ENCODE assay signal across 1 cellular context in the genomic region with DNA sequence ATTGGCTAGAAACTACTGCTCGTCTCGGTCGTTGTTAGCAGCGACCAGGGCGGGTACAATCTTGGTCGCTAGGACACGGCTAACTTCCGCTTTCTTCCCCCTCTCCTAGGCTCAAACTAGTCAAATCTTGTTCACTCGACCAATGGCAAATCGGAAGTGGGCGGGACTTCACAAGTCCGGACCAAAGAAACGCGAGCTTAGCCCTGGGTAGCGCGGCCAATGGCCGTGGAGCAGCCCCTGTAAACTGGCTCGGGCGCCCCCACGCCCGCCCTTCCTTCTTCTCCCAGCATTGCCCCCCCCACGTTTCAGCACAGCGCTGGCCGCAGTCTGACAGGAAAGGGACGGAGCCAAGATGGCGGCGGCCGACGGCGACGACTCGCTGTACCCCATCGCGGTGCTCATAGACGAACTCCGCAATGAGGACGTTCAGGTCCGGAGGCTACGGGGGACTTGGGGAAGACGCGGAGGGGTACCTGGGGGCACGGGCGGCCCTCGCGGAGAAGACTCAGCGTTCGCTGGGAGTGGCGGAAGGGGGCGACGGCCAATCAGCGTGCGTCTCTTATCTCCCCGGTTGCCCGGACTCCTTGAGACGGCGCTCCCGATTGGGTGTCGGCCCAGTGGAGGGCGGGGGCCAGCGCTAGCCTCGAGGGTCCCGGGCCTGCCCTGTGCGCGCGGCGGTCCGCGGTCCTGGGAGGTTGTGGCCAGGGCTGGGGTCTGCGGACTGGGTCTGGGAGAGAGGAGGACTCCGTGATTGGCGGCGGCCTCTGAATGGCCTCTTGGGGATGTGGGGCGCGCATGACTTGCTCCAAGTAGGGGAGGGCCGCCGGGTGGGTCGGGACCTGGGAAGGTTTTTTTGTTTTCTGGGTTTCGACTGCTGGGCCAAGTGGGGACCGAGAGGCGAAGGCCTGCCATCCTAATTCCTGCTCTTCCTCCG.
A peak's percentile ranks its signal among the peaks of the same experiment; 100 is the strongest.
TF ChIP-seq lines count a peak whose summit lies in the region.

A gene (plus strand): TSS at position 308 of the 934 bp plus-strand sequence. CDS start 45 bp downstream, at position 353.

TF ChIP-seq in HepG2, 621 proteins besides CTCF, POLR2A, EP300 and RAD21 (continued from another document and continues in another):
- TF ChIP-seq, protein P1, sequence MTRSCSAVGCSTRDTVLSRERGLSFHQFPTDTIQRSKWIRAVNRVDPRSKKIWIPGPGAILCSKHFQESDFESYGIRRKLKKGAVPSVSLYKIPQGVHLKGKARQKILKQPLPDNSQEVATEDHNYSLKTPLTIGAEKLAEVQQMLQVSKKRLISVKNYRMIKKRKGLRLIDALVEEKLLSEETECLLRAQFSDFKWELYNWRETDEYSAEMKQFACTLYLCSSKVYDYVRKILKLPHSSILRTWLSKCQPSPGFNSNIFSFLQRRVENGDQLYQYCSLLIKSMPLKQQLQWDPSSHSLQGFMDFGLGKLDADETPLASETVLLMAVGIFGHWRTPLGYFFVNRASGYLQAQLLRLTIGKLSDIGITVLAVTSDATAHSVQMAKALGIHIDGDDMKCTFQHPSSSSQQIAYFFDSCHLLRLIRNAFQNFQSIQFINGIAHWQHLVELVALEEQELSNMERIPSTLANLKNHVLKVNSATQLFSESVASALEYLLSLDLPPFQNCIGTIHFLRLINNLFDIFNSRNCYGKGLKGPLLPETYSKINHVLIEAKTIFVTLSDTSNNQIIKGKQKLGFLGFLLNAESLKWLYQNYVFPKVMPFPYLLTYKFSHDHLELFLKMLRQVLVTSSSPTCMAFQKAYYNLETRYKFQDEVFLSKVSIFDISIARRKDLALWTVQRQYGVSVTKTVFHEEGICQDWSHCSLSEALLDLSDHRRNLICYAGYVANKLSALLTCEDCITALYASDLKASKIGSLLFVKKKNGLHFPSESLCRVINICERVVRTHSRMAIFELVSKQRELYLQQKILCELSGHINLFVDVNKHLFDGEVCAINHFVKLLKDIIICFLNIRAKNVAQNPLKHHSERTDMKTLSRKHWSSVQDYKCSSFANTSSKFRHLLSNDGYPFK (CRISPR knock-in tag; IDR thresholded peaks at IDR 0.05; ENCODE audit: borderline replicate concordance): peak; percentile 81; the same call in 1 of the 2 replicates
- TF ChIP-seq ATF7-NPFF (CRISPR knock-in tag; IDR thresholded peaks at IDR 0.05; ENCODE audit: low read depth) (peak; percentile 79; the same call in 1 of the 2 replicates), NPAS2 (CRISPR knock-in tag; IDR thresholded peaks at IDR 0.05; ENCODE audit: borderline replicate concordance) (no peak), ZNF614 (CRISPR knock-in tag; IDR thresholded peaks at IDR 0.05; ENCODE audit: borderline replicate concordance) (0 out of 2 replicates have a peak, but pooled peaks have one; percentile 29), BCL6 (CRISPR knock-in tag; IDR thresholded peaks at IDR 0.05) (0 out of 2 replicates have a peak, but pooled peaks have one; percentile 8), ZBTB8A (CRISPR knock-in tag; IDR thresholded peaks at IDR 0.05; ENCODE audit: borderline replicate concordance, low read depth) (peak; percentile 74; the same call in 1 of the 2 replicates), SMAD1 (CRISPR knock-in tag; IDR thresholded peaks at IDR 0.05; ENCODE audit: borderline replicate concordance, low read depth) (peak; percentile 45; the same call in 1 of the 2 replicates), ZNF563 (CRISPR knock-in tag; IDR thresholded peaks at IDR 0.05) (peak; percentile 73), ARNT (IDR thresholded peaks at IDR 0.05) (no peak), TBP (CRISPR knock-in tag; IDR thresholded peaks at IDR 0.05) (no peak), KDM5B (CRISPR knock-in tag; IDR thresholded peaks at IDR 0.05; ENCODE audit: borderline replicate concordance) (peak; percentile 84; the same call in 1 of the 2 replicates), BRCA1 (CRISPR knock-in tag; IDR thresholded peaks at IDR 0.05) (no peak), PCBP2 (optimal IDR thresholded peaks at IDR 0.05; ENCODE audit: low read depth, low read length, poor library complexity, severe bottlenecking) (no peak), ZNF775 (CRISPR knock-in tag; IDR thresholded peaks at IDR 0.05; ENCODE audit: borderline replicate concordance) (no peak; the same call in 1 of the 2 replicates), GLI4 (CRISPR knock-in tag; IDR thresholded peaks at IDR 0.05; ENCODE audit: borderline replicate concordance) (peak; percentile 71; the same call in 1 of the 2 replicates), RARG (CRISPR knock-in tag; IDR thresholded peaks at IDR 0.05; ENCODE audit: low read depth) (no peak), ZNF616 (CRISPR knock-in tag; IDR thresholded peaks at IDR 0.05; ENCODE audit: low read depth) (peak; percentile 75; the same call in 1 of the 2 replicates), PITX1 (CRISPR knock-in tag; IDR thresholded peaks at IDR 0.05) (no peak), NFE2 (CRISPR knock-in tag; IDR thresholded peaks at IDR 0.05) (no peak), TCF12 (IDR thresholded peaks at IDR 0.05) (no peak), TCF12 (CRISPR knock-in tag; IDR thresholded peaks at IDR 0.05) (0 out of 2 replicates have a peak, but pooled peaks have one; percentile 66), JUN (CRISPR knock-in tag; IDR thresholded peaks at IDR 0.05) (0 out of 2 replicates have a peak, but pooled peaks have one; percentile 46), NR2C2 (CRISPR knock-in tag; IDR thresholded peaks at IDR 0.05; ENCODE audit: borderline replicate concordance) (peak; percentile 71), ZNF660 (CRISPR knock-in tag; IDR thresholded peaks at IDR 0.05; ENCODE audit: borderline replicate concordance, low read depth) (no peak), MIER3 (CRISPR knock-in tag; IDR thresholded peaks at IDR 0.05; ENCODE audit: borderline replicate concordance) (no peak), MLLT10 (CRISPR knock-in tag; IDR thresholded peaks at IDR 0.05) (no peak), ZFY (CRISPR knock-in tag; IDR thresholded peaks at IDR 0.05) (peak; percentile 77), NR1H2 (CRISPR knock-in tag; IDR thresholded peaks at IDR 0.05; ENCODE audit: borderline replicate concordance, low read depth) (no peak; the same call in 1 of the 2 replicates), ELF3 (CRISPR knock-in tag; IDR thresholded peaks at IDR 0.05) (peak; percentile 21; the same call in 1 of the 2 replicates), RBM22 (optimal IDR thresholded peaks at IDR 0.05; ENCODE audit: low read length) (peak; percentile 98), ZNF17 (CRISPR knock-in tag; IDR thresholded peaks at IDR 0.05) (no peak), ZNF598 (CRISPR knock-in tag; IDR thresholded peaks at IDR 0.05; ENCODE audit: borderline replicate concordance) (peak; percentile 23; the same call in 1 of the 2 replicates), NAIF1 (CRISPR knock-in tag; IDR thresholded peaks at IDR 0.05; ENCODE audit: borderline replicate concordance) (no peak), HCFC1 (IDR thresholded peaks at IDR 0.05; ENCODE audit: low read depth, low read length) (no peak; the same call in 1 of the 2 replicates), SCMH1 (CRISPR knock-in tag; IDR thresholded peaks at IDR 0.05; ENCODE audit: borderline replicate concordance) (no peak), ZC3H4 (CRISPR knock-in tag; IDR thresholded peaks at IDR 0.05; ENCODE audit: borderline replicate concordance) (no peak), KDM5A (IDR thresholded peaks at IDR 0.05; ENCODE audit: borderline replicate concordance, low read length) (peak; percentile 32; the same call in 1 of the 2 replicates)
- TF ChIP-seq, protein P2, sequence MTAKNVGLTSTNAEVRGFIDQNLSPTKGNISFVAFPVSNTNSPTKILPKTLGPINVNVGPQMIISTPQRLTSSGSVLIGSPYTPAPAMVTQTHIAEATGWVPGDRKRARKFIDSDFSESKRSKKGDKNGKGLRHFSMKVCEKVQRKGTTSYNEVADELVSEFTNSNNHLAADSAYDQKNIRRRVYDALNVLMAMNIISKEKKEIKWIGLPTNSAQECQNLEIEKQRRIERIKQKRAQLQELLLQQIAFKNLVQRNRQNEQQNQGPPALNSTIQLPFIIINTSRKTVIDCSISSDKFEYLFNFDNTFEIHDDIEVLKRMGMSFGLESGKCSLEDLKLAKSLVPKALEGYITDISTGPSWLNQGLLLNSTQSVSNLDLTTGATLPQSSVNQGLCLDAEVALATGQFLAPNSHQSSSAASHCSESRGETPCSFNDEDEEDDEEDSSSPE (CRISPR knock-in tag; IDR thresholded peaks at IDR 0.05): no peak
- TF ChIP-seq, protein P3, sequence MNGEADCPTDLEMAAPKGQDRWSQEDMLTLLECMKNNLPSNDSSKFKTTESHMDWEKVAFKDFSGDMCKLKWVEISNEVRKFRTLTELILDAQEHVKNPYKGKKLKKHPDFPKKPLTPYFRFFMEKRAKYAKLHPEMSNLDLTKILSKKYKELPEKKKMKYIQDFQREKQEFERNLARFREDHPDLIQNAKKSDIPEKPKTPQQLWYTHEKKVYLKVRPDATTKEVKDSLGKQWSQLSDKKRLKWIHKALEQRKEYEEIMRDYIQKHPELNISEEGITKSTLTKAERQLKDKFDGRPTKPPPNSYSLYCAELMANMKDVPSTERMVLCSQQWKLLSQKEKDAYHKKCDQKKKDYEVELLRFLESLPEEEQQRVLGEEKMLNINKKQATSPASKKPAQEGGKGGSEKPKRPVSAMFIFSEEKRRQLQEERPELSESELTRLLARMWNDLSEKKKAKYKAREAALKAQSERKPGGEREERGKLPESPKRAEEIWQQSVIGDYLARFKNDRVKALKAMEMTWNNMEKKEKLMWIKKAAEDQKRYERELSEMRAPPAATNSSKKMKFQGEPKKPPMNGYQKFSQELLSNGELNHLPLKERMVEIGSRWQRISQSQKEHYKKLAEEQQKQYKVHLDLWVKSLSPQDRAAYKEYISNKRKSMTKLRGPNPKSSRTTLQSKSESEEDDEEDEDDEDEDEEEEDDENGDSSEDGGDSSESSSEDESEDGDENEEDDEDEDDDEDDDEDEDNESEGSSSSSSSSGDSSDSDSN (CRISPR knock-in tag; IDR thresholded peaks at IDR 0.05): peak; percentile 82
- TF ChIP-seq, protein P4, sequence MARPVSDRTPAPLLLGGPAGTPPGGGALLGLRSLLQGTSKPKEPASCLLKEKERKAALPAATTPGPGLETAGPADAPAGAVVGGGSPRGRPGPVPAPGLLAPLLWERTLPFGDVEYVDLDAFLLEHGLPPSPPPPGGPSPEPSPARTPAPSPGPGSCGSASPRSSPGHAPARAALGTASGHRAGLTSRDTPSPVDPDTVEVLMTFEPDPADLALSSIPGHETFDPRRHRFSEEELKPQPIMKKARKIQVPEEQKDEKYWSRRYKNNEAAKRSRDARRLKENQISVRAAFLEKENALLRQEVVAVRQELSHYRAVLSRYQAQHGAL (CRISPR knock-in tag; IDR thresholded peaks at IDR 0.05; ENCODE audit: not compliant biosample characterization): no peak
- TF ChIP-seq, protein P5, sequence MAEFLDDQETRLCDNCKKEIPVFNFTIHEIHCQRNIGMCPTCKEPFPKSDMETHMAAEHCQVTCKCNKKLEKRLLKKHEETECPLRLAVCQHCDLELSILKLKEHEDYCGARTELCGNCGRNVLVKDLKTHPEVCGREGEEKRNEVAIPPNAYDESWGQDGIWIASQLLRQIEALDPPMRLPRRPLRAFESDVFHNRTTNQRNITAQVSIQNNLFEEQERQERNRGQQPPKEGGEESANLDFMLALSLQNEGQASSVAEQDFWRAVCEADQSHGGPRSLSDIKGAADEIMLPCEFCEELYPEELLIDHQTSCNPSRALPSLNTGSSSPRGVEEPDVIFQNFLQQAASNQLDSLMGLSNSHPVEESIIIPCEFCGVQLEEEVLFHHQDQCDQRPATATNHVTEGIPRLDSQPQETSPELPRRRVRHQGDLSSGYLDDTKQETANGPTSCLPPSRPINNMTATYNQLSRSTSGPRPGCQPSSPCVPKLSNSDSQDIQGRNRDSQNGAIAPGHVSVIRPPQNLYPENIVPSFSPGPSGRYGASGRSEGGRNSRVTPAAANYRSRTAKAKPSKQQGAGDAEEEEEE (CRISPR knock-in tag; IDR thresholded peaks at IDR 0.05; ENCODE audit: borderline replicate concordance): no peak
- TF ChIP-seq, protein P6, sequence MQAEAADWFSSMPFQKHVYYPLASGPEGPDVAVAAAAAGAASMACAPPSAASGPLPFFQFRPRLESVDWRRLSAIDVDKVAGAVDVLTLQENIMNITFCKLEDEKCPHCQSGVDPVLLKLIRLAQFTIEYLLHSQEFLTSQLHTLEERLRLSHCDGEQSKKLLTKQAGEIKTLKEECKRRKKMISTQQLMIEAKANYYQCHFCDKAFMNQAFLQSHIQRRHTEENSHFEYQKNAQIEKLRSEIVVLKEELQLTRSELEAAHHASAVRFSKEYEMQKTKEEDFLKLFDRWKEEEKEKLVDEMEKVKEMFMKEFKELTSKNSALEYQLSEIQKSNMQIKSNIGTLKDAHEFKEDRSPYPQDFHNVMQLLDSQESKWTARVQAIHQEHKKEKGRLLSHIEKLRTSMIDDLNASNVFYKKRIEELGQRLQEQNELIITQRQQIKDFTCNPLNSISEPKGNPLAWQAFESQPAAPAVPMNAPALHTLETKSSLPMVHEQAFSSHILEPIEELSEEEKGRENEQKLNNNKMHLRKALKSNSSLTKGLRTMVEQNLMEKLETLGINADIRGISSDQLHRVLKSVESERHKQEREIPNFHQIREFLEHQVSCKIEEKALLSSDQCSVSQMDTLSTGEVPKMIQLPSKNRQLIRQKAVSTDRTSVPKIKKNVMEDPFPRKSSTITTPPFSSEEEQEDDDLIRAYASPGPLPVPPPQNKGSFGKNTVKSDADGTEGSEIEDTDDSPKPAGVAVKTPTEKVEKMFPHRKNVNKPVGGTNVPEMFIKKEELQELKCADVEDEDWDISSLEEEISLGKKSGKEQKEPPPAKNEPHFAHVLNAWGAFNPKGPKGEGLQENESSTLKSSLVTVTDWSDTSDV (CRISPR knock-in tag; IDR thresholded peaks at IDR 0.05): no peak
- TF ChIP-seq, protein P7, sequence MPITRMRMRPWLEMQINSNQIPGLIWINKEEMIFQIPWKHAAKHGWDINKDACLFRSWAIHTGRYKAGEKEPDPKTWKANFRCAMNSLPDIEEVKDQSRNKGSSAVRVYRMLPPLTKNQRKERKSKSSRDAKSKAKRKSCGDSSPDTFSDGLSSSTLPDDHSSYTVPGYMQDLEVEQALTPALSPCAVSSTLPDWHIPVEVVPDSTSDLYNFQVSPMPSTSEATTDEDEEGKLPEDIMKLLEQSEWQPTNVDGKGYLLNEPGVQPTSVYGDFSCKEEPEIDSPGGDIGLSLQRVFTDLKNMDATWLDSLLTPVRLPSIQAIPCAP (CRISPR knock-in tag; IDR thresholded peaks at IDR 0.05; ENCODE audit: low read depth): peak; percentile 45; the same call in 1 of the 2 replicates
- TF ChIP-seq, protein P8, sequence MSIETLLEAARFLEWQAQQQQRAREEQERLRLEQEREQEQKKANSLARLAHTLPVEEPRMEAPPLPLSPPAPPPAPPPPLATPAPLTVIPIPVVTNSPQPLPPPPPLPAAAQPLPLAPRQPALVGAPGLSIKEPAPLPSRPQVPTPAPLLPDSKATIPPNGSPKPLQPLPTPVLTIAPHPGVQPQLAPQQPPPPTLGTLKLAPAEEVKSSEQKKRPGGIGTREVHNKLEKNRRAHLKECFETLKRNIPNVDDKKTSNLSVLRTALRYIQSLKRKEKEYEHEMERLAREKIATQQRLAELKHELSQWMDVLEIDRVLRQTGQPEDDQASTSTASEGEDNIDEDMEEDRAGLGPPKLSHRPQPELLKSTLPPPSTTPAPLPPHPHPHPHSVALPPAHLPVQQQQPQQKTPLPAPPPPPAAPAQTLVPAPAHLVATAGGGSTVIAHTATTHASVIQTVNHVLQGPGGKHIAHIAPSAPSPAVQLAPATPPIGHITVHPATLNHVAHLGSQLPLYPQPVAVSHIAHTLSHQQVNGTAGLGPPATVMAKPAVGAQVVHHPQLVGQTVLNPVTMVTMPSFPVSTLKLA (IDR thresholded peaks at IDR 0.05): peak; percentile 8; the same call in 1 of the 2 replicates
- TF ChIP-seq, protein P9, sequence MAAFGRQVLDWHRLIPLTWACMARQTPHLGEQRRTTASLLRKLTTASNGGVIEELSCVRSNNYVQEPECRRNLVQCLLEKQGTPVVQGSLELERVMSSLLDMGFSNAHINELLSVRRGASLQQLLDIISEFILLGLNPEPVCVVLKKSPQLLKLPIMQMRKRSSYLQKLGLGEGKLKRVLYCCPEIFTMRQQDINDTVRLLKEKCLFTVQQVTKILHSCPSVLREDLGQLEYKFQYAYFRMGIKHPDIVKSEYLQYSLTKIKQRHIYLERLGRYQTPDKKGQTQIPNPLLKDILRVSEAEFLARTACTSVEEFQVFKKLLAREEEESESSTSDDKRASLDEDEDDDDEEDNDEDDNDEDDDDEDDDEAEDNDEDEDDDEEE (CRISPR knock-in tag; IDR thresholded peaks at IDR 0.05): no peak
